In the genomic region with DNA sequence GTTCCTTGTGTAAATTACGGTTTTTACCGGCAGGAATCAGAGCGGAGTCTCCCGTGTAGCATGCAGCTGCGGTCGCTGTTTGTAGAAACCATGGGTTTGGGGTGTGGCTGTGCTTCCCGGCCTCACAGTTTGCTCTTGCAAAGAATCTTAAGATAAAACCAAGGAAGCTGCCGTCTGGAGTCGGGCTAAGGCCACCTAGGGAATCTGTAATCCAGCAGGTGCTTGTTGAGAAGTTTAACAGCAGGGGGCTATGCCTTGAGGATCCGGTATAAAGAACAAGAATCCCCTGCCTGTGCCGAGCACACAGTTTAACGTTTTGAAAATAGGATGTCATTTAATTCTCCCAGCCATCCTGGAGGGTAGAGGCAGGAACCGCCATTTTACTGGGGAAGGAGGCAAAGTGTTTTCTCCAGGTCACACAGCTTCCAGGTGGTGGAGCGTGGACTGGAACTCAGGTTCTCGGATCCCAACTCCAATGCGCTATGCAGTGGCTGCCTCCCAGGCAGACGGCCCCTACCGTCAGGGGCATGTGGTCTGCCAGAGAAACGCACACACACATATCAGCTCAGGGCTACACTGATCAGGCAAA, we compare ENCODE assay signal across 17 cellular contexts. TPM values are rescaled to one million over a fixed set of nuclear protein-coding genes. Genes with fewer than 3 reads are reported as not detected.
DNase-seq lines count a peak whose midpoint lies in the region; ATAC-seq and TF ChIP-seq lines count a peak whose summit lies in the region.
"Had no signal": no experiment of that assay in that cellular context is flagged by ENCODE, and none has a peak within 500 bp of the region (broad histone marks: within the 10 kb centered on the region; RNA-seq: fewer than 3 reads in every experiment).

No MANE protein-coding gene starts in this region.

- H3K27me3 Mint-ChIP-seq in GM23338 (ENCODE audit: insufficient read depth, low read depth, poor library complexity) = peaks cover 8% of the 10 kb centered on the region
- H3K27me3 Mint-ChIP-seq: activated B cell treated with CpG ODN at 0.5 μM for 24 hours had no signal

- in situ Hi-C loops in HAP-1 (cut with MboI; ENCODE audit: low sequenced_read_pairs) = no loop called here

- H3K9me3 Mint-ChIP-seq in GM23338 = no peaks in the 10 kb centered on the region
- H3K9me3 Mint-ChIP-seq: activated B cell treated with CpG ODN at 0.5 μM for 24 hours; stimulated activated effector memory CD8-positive, alpha-beta T cell treated with anti-CD3 and anti-CD28 coated beads, Interleukin-12 subunit alpha, Interleukin-12 subunit beta, amount 100 ng/mL, for 72 hours had no signal

- H3K9me3 ChIP-seq in iPS-15b (ENCODE audit: control insufficient read depth, insufficient read depth, low read length) = no peaks in the 10 kb centered on the region
- H3K9me3 ChIP-seq in osteoblast (ENCODE audit: low read depth, low read length) = no peaks in the 10 kb centered on the region
- H3K9me3 ChIP-seq in HAP-1 = no peaks in the 10 kb centered on the region
- H3K9me3 ChIP-seq: spleen had no signal

- no peaks in the 10 kb centered on the region for H3K9me2 ChIP-seq in GM23338 (ENCODE audit: insufficient read depth)

- H3K36me3 ChIP-seq in GM23338 (ENCODE audit: insufficient read depth) = no peaks in the 10 kb centered on the region
- no peaks in the 10 kb centered on the region for H3K36me3 ChIP-seq in iPS-15b (ENCODE audit: control insufficient read depth, insufficient read depth, low read length)
- H3K36me3 ChIP-seq in osteoblast (ENCODE audit: insufficient read depth, low read length) = no peaks in the 10 kb centered on the region
- H3K36me3 ChIP-seq in HAP-1 (replicated peaks) = no peaks in the 10 kb centered on the region
- H3K36me3 ChIP-seq: spleen had no signal

- H3K4me3 ChIP-seq in GM23338 (peak overlapping the region; percentile 36; the same call in 1 of the 2 replicates), iPS-15b (ENCODE audit: low read depth, low read length) (peak overlapping the region; percentile 20), osteoblast (ENCODE audit: insufficient read depth, low read length) (no peak overlapping the region), HAP-1 (no peak overlapping the region)
- H3K4me3 ChIP-seq: spleen had no signal

- H3K36me3 Mint-ChIP-seq in GM23338 (ENCODE audit: low read depth) = no peaks in the 10 kb centered on the region
- H3K36me3 Mint-ChIP-seq: CD4-positive, alpha-beta memory T cell; stimulated activated effector memory CD8-positive, alpha-beta T cell treated with anti-CD3 and anti-CD28 coated beads, Interleukin-12 subunit alpha, Interleukin-12 subunit beta, amount 100 ng/mL, for 72 hours had no signal

- H3K27me3 ChIP-seq in GM23338 (ENCODE audit: insufficient read depth) (peaks cover 7% of the 10 kb centered on the region; the same call in 1 of the 2 replicates), iPS-15b (ENCODE audit: control insufficient read depth, insufficient read depth, low read length) (no peaks in the 10 kb centered on the region), osteoblast (ENCODE audit: insufficient read depth, low read length) (no peaks in the 10 kb centered on the region), HAP-1 (ENCODE audit: low read depth) (no peaks in the 10 kb centered on the region)

- H2AFZ ChIP-seq in GM23338 (no peak overlapping the region; the same call in 1 of the 2 replicates), osteoblast (ENCODE audit: low read length) (peak overlapping the region; percentile 64)

- H3K79me2 ChIP-seq in GM23338 (replicated peaks; ENCODE audit: insufficient read depth) (peaks cover 6% of the 10 kb centered on the region; the same call in 1 of the 2 replicates), osteoblast (ENCODE audit: insufficient read depth, low read length) (peaks cover 11% of the 10 kb centered on the region)

- peaks cover 12% of the 10 kb centered on the region; the same call in 2 of the 3 replicates for H3K4me1 Mint-ChIP-seq in GM23338
- H3K4me1 Mint-ChIP-seq: activated B cell treated with CpG ODN at 0.5 μM for 24 hours; stimulated activated effector memory CD8-positive, alpha-beta T cell treated with anti-CD3 and anti-CD28 coated beads, Interleukin-12 subunit alpha, Interleukin-12 subunit beta, amount 100 ng/mL, for 72 hours had no signal

- H3K27ac ChIP-seq in GM23338 (ENCODE audit: low read depth) (peak overlapping the region; percentile 63; the same call in 1 of the 2 replicates), VCaP (peak overlapping the region; percentile 14; the same call in 1 of the 2 replicates), osteoblast (ENCODE audit: low read depth, low read length) (no peak overlapping the region)

- H3K4me3 Mint-ChIP-seq in GM23338 = no peak overlapping the region
- H3K4me3 Mint-ChIP-seq: activated B cell treated with CpG ODN at 0.5 μM for 24 hours; CD4-positive, alpha-beta memory T cell; stimulated activated effector memory CD8-positive, alpha-beta T cell treated with anti-CD3 and anti-CD28 coated beads, Interleukin-12 subunit alpha, Interleukin-12 subunit beta, amount 100 ng/mL, for 72 hours had no signal

- H3K4me2 ChIP-seq in GM23338 (peak overlapping the region; percentile 33; the same call in 1 of the 2 replicates), osteoblast (ENCODE audit: insufficient read depth, low read length) (peak overlapping the region; percentile 45)

- DNase-seq in GM23338 (ENCODE audit: low spot score) = peak; percentile 83
- DNase-seq in osteoblast (ENCODE audit: insufficient read length, low spot score, missing footprints) = no peak
- DNase-seq in stimulated activated CD4-positive, alpha-beta T cell treated with anti-CD3 and anti-CD28 coated beads, Interleukin-4, amount 100 ng/mL, for 1 hour = no peak
- no peak for DNase-seq in glomerular visceral epithelial cell (ENCODE audit: extremely low spot score)
- no peak for DNase-seq in HAP-1 (ENCODE audit: low spot score in 2 of 2)
- DNase-seq: activated B cell treated with CpG ODN at 0.5 μM for 24 hours; CD4-positive, alpha-beta memory T cell; KBM-7; NCI-H1092 treated with DMSO at 0.1 percent for 48 hours; NCI-H2171; posterior cingulate gyrus; spleen; T-helper 1 cell had no signal

- peaks cover 19% of the 10 kb centered on the region for H3K4me1 ChIP-seq in GM23338 (ENCODE audit: insufficient read depth)
- peaks cover 8% of the 10 kb centered on the region for H3K4me1 ChIP-seq in iPS-15b (ENCODE audit: control insufficient read depth, insufficient read depth, low read length)
- peaks cover 6% of the 10 kb centered on the region for H3K4me1 ChIP-seq in osteoblast (ENCODE audit: insufficient read depth, low read length)
- H3K4me1 ChIP-seq in HAP-1 = peaks cover 8% of the 10 kb centered on the region

- 0 out of 2 replicates have a peak, but pooled peaks cover 6% of the 10 kb centered on the region for H3F3A ChIP-seq in GM23338 (replicated peaks; ENCODE audit: low read depth)

- H3K27ac Mint-ChIP-seq in GM23338 = no peak overlapping the region
- H3K27ac Mint-ChIP-seq: activated B cell treated with CpG ODN at 0.5 μM for 24 hours; stimulated activated effector memory CD8-positive, alpha-beta T cell treated with anti-CD3 and anti-CD28 coated beads, Interleukin-12 subunit alpha, Interleukin-12 subunit beta, amount 100 ng/mL, for 72 hours had no signal

- ATAC-seq in GM23338 (peak; percentile 78), HG02798 (IDR thresholded peaks at IDR 0.05; ENCODE audit: poor library complexity, unreplicated experiment) (no peak)
- ATAC-seq: stimulated activated effector memory CD8-positive, alpha-beta T cell treated with anti-CD3 and anti-CD28 coated beads, Interleukin-12 subunit alpha, Interleukin-12 subunit beta, amount 100 ng/mL, for 72 hours had no signal

- no peak overlapping the region for H3K9ac ChIP-seq in iPS-15b (ENCODE audit: low read depth, low read length)

- no peak for TF ChIP-seq CTCF in GM23338 (conservative IDR thresholded peaks at IDR 0.05; ENCODE audit: low read depth in 2 of 2)
- no peak for TF ChIP-seq CTCF in VCaP (conservative IDR thresholded peaks at IDR 0.05)
- TF ChIP-seq CTCF in osteoblast (IDR thresholded peaks at IDR 0.05; ENCODE audit: extremely low read depth, low read depth, low read length) = no peak

- H4K20me1 ChIP-seq in GM23338 (replicated peaks; ENCODE audit: insufficient read depth) (peaks cover 13% of the 10 kb centered on the region; the same call in 1 of the 2 replicates), osteoblast (ENCODE audit: insufficient read depth, low read length) (no peaks in the 10 kb centered on the region)

TF ChIP-seq in GM23338, 12 proteins besides CTCF, POLR2A, EP300 and RAD21 (continues in another document):
- no peak for TF ChIP-seq ZNF331 (CRISPR knock-in tag; IDR thresholded peaks at IDR 0.05; ENCODE audit: low read depth)

RNA-seq across cellular contexts. Expression of gene TLCD3A, which starts 6.0 kb away (rescaled TPM):
- 14.5 and 21.1 TPM in 2 replicates for total RNA-seq in GM23338 (2014; rRNA removed; shearing (Covaris generic))
- 10.3 and 11.4 TPM in 2 replicates for polyA plus RNA-seq in GM23338 (2016; fragmentation: Nextera tagmentation; extraction: Ambion mirVana)
- 19.5 and 28.6 TPM in 2 replicates for total RNA-seq in osteoblast

RNA-seq across cellular contexts. Expression of gene VPS53, which starts 11.8 kb away (rescaled TPM):
- 21.1 and 26.0 TPM in 2 replicates for total RNA-seq in GM23338 (2014; rRNA removed; shearing (Covaris generic))
- polyA plus RNA-seq in GM23338 (2016; fragmentation: Nextera tagmentation; extraction: Ambion mirVana) = 10.0 and 11.6 TPM in 2 replicates
- 22.1 and 25.9 TPM in 2 replicates for total RNA-seq in osteoblast

RNA-seq across cellular contexts. Expression of gene GEMIN4, which starts 25.6 kb away (rescaled TPM):
- 42.4 and 45.0 TPM in 2 replicates for total RNA-seq in GM23338 (2014; rRNA removed; shearing (Covaris generic))
- 14.1 and 14.5 TPM in 2 replicates for polyA plus RNA-seq in GM23338 (2016; fragmentation: Nextera tagmentation; extraction: Ambion mirVana)
- 8.7 and 9.7 TPM in 2 replicates for total RNA-seq in osteoblast

RNA-seq across cellular contexts. Expression of gene GLOD4, which starts 55.7 kb away (rescaled TPM):
- total RNA-seq in GM23338 (2014; rRNA removed; shearing (Covaris generic)) = 69.7 and 122 TPM in 2 replicates
- polyA plus RNA-seq in GM23338 (2016; fragmentation: Nextera tagmentation; extraction: Ambion mirVana) = 118 and 120 TPM in 2 replicates
- 39.4 and 43.3 TPM in 2 replicates for total RNA-seq in osteoblast

RNA-seq across cellular contexts. Expression of gene MRM3, which starts 55.7 kb away (rescaled TPM):
- 23.4 and 41.3 TPM in 2 replicates for total RNA-seq in GM23338 (2014; rRNA removed; shearing (Covaris generic))
- 17.0 and 17.7 TPM in 2 replicates for polyA plus RNA-seq in GM23338 (2016; fragmentation: Nextera tagmentation; extraction: Ambion mirVana)
- total RNA-seq in osteoblast = 16.5 and 19.5 TPM in 2 replicates

Comparison
In these comparisons a context has a peak if more than half of its experiments do, and no peak if none do; other contexts are left out.
1. H3K4me3 ChIP-seq: peak in GM23338 (single experiment) and iPS-15b (single experiment); none in osteoblast (single experiment) and HAP-1 (single experiment).